Comparison of ENCODE assay signal across 1 cellular context in genomic region chr3:52022323-52023100, GRCh38.
TF ChIP-seq lines count a peak whose summit lies in the region.

No MANE protein-coding gene starts in this region.

TF ChIP-seq in GM23338, 12 proteins besides CTCF, POLR2A, EP300 and RAD21 (continued from another document):
- TF ChIP-seq REST (IDR thresholded peaks at IDR 0.05; ENCODE audit: unreplicated experiment) (no peak), ZNF114 (CRISPR knock-in tag; IDR thresholded peaks at IDR 0.05) (no peak), CREB1 (CRISPR knock-in tag; IDR thresholded peaks at IDR 0.05; ENCODE audit: low read depth) (no peak), ZNF331 (CRISPR knock-in tag; IDR thresholded peaks at IDR 0.05; ENCODE audit: low read depth) (no peak), JUNB (IDR thresholded peaks at IDR 0.05; ENCODE audit: unreplicated experiment) (no peak), EZH2phosphoT487 (IDR thresholded peaks at IDR 0.05; ENCODE audit: unreplicated experiment) (no peak), EZH2 (IDR thresholded peaks at IDR 0.05; ENCODE audit: low read depth, unreplicated experiment) (no peak), STAT1 (IDR thresholded peaks at IDR 0.05; ENCODE audit: unreplicated experiment) (no peak), POLR2AphosphoS5 (IDR thresholded peaks at IDR 0.05; ENCODE audit: low read depth) (no peak)
- TF ChIP-seq, protein P1, sequence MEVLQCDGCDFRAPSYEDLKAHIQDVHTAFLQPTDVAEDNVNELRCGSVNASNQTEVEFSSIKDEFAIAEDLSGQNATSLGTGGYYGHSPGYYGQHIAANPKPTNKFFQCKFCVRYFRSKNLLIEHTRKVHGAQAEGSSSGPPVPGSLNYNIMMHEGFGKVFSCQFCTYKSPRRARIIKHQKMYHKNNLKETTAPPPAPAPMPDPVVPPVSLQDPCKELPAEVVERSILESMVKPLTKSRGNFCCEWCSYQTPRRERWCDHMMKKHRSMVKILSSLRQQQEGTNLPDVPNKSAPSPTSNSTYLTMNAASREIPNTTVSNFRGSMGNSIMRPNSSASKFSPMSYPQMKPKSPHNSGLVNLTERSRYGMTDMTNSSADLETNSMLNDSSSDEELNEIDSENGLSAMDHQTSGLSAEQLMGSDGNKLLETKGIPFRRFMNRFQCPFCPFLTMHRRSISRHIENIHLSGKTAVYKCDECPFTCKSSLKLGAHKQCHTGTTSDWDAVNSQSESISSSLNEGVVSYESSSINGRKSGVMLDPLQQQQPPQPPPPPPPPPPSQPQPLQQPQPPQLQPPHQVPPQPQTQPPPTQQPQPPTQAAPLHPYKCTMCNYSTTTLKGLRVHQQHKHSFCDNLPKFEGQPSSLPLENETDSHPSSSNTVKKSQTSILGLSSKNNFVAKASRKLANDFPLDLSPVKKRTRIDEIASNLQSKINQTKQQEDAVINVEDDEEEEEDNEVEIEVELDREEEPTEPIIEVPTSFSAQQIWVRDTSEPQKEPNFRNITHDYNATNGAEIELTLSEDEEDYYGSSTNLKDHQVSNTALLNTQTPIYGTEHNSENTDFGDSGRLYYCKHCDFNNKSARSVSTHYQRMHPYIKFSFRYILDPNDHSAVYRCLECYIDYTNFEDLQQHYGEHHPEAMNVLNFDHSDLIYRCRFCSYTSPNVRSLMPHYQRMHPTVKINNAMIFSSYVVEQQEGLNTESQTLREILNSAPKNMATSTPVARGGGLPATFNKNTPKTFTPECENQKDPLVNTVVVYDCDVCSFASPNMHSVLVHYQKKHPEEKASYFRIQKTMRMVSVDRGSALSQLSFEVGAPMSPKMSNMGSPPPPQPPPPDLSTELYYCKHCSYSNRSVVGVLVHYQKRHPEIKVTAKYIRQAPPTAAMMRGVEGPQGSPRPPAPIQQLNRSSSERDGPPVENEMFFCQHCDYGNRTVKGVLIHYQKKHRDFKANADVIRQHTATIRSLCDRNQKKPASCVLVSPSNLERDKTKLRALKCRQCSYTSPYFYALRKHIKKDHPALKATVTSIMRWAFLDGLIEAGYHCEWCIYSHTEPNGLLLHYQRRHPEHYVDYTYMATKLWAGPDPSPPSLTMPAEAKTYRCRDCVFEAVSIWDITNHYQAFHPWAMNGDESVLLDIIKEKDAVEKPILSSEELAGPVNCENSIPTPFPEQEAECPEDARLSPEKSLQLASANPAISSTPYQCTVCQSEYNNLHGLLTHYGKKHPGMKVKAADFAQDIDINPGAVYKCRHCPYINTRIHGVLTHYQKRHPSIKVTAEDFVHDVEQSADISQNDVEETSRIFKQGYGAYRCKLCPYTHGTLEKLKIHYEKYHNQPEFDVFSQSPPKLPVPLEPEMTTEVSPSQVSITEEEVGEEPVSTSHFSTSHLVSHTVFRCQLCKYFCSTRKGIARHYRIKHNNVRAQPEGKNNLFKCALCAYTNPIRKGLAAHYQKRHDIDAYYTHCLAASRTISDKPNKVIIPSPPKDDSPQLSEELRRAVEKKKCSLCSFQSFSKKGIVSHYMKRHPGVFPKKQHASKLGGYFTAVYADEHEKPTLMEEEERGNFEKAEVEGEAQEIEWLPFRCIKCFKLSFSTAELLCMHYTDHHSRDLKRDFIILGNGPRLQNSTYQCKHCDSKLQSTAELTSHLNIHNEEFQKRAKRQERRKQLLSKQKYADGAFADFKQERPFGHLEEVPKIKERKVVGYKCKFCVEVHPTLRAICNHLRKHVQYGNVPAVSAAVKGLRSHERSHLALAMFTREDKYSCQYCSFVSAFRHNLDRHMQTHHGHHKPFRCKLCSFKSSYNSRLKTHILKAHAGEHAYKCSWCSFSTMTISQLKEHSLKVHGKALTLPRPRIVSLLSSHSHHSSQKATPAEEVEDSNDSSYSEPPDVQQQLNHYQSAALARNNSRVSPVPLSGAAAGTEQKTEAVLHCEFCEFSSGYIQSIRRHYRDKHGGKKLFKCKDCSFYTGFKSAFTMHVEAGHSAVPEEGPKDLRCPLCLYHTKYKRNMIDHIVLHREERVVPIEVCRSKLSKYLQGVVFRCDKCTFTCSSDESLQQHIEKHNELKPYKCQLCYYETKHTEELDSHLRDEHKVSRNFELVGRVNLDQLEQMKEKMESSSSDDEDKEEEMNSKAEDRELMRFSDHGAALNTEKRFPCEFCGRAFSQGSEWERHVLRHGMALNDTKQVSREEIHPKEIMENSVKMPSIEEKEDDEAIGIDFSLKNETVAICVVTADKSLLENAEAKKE (CRISPR knock-in tag; IDR thresholded peaks at IDR 0.05), result no peak
- TF ChIP-seq, protein P2, sequence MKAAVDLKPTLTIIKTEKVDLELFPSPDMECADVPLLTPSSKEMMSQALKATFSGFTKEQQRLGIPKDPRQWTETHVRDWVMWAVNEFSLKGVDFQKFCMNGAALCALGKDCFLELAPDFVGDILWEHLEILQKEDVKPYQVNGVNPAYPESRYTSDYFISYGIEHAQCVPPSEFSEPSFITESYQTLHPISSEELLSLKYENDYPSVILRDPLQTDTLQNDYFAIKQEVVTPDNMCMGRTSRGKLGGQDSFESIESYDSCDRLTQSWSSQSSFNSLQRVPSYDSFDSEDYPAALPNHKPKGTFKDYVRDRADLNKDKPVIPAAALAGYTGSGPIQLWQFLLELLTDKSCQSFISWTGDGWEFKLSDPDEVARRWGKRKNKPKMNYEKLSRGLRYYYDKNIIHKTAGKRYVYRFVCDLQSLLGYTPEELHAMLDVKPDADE (IDR thresholded peaks at IDR 0.05), result no peak
TF ChIP-seq in GM23338: peak in this region for 0.
